Comparison of ENCODE assay signal across 1 cellular context in the genomic region with DNA sequence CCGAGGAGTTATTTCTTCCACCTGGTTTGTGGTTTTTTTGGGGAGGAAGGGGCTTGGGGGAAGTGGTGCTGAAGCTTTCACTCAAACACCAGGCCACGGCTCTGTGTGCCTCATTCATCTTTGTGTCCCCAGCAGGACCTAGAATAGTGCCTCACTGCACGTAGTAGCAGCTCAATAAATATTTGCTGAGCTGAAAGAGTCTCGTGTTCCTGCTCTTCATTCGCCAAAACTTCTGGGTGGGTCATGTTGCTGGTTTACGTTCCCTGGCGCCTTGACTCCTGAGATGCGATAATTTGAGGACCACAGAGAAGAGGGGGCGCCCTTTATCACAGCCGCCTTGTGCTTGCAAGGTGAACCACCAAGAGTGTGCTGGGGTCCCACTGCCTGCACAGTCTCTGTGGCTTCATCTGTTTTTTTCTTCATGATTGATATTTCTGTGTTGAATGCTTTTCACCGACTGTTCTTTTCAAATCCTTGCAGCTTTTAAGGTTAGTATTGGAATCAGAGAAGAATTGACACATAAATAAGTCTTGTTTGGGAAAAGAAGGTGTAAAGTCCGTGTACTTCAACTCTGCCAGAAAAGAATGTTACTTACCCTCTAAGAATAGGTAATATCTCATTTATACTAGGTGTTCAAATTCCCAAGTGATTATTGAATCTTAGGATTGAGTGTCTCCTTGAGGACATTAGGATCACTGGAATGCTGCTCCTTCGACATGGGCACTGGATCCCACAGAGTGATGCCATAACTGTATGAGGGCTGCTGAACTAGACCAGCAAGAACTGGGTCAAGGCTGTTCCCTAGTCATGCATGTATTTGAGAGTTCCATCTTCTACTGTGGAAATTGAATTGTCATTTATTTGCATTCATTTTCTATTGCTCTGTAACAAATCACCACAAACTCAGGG.
TF ChIP-seq lines count a peak whose summit lies in the region.

No MANE protein-coding gene starts in this region.

TF ChIP-seq in GM23338, 12 proteins besides CTCF, POLR2A, EP300 and RAD21 (continued from another document):
- TF ChIP-seq, protein P1, sequence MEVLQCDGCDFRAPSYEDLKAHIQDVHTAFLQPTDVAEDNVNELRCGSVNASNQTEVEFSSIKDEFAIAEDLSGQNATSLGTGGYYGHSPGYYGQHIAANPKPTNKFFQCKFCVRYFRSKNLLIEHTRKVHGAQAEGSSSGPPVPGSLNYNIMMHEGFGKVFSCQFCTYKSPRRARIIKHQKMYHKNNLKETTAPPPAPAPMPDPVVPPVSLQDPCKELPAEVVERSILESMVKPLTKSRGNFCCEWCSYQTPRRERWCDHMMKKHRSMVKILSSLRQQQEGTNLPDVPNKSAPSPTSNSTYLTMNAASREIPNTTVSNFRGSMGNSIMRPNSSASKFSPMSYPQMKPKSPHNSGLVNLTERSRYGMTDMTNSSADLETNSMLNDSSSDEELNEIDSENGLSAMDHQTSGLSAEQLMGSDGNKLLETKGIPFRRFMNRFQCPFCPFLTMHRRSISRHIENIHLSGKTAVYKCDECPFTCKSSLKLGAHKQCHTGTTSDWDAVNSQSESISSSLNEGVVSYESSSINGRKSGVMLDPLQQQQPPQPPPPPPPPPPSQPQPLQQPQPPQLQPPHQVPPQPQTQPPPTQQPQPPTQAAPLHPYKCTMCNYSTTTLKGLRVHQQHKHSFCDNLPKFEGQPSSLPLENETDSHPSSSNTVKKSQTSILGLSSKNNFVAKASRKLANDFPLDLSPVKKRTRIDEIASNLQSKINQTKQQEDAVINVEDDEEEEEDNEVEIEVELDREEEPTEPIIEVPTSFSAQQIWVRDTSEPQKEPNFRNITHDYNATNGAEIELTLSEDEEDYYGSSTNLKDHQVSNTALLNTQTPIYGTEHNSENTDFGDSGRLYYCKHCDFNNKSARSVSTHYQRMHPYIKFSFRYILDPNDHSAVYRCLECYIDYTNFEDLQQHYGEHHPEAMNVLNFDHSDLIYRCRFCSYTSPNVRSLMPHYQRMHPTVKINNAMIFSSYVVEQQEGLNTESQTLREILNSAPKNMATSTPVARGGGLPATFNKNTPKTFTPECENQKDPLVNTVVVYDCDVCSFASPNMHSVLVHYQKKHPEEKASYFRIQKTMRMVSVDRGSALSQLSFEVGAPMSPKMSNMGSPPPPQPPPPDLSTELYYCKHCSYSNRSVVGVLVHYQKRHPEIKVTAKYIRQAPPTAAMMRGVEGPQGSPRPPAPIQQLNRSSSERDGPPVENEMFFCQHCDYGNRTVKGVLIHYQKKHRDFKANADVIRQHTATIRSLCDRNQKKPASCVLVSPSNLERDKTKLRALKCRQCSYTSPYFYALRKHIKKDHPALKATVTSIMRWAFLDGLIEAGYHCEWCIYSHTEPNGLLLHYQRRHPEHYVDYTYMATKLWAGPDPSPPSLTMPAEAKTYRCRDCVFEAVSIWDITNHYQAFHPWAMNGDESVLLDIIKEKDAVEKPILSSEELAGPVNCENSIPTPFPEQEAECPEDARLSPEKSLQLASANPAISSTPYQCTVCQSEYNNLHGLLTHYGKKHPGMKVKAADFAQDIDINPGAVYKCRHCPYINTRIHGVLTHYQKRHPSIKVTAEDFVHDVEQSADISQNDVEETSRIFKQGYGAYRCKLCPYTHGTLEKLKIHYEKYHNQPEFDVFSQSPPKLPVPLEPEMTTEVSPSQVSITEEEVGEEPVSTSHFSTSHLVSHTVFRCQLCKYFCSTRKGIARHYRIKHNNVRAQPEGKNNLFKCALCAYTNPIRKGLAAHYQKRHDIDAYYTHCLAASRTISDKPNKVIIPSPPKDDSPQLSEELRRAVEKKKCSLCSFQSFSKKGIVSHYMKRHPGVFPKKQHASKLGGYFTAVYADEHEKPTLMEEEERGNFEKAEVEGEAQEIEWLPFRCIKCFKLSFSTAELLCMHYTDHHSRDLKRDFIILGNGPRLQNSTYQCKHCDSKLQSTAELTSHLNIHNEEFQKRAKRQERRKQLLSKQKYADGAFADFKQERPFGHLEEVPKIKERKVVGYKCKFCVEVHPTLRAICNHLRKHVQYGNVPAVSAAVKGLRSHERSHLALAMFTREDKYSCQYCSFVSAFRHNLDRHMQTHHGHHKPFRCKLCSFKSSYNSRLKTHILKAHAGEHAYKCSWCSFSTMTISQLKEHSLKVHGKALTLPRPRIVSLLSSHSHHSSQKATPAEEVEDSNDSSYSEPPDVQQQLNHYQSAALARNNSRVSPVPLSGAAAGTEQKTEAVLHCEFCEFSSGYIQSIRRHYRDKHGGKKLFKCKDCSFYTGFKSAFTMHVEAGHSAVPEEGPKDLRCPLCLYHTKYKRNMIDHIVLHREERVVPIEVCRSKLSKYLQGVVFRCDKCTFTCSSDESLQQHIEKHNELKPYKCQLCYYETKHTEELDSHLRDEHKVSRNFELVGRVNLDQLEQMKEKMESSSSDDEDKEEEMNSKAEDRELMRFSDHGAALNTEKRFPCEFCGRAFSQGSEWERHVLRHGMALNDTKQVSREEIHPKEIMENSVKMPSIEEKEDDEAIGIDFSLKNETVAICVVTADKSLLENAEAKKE (CRISPR knock-in tag; IDR thresholded peaks at IDR 0.05), result no peak
